Comparison of ENCODE assay signal across 13 cellular contexts in the genomic region with DNA sequence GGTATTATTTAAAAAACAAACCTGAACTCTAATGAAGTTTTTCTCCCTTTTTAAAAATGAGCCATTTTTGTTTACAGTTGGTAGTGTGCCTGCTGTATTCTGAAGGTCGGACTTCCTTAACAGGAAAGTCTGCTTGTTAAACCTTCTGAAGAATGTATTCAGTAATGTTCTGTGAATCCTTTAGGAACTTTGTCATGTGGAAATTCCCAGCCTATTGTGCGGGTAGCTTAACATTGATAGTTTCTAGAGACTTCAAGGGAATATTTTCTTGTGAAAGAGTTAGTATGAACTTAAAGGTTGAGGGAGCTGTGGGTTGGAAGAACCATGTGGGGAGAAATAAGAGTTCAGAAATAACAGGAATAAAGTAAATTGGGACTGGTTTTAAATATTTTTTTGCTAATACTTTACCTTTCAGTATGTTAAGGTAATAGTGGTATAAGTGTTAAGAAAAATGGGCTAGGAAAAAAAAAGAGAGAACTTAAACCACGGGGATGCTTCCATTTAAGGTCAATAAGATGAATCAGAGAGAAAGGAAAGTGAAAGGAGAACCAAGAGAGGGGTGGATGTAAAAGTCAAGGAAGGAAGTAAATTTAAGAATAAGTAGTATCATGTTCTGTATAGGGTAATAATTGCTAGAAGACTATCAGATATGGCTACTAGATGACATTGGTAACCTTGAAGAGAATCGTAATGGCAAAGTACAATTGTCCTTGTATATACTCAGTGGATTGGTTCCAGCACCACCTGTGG.
DNase-seq lines count a peak whose midpoint lies in the region; ATAC-seq and TF ChIP-seq lines count a peak whose summit lies in the region.
"Had no signal": no experiment of that assay in that cellular context is flagged by ENCODE, and none has a peak within 500 bp of the region (broad histone marks: within the 10 kb centered on the region; RNA-seq: fewer than 3 reads in every experiment).

No MANE protein-coding gene starts in this region.

- H3K4me1 Mint-ChIP-seq in T-helper 2 cell treated with Interferon-gamma antibody and Interleukin-4, amounts not matched to agents 5 μg/mL and 100 μg/mL, for 36 hours (ENCODE audit: low read depth): peaks cover 11% of the 10 kb centered on the region
- peaks cover 22 to 29% (median 28%) of the 10 kb centered on the region in 3 donors for H3K4me1 Mint-ChIP-seq in naive B cell
- no peaks in the 10 kb centered on the region for H3K4me1 Mint-ChIP-seq in neural progenitor cell

- peak; percentile 65 for ATAC-seq in GM18505 (IDR thresholded peaks at IDR 0.05; ENCODE audit: unreplicated experiment)
- peak; percentile 57 for ATAC-seq in HG02938 (IDR thresholded peaks at IDR 0.05; ENCODE audit: unreplicated experiment)
- ATAC-seq in naive B cell (ENCODE audit: low read depth in 2 of 2): peak; percentile 78 to 88
- ATAC-seq in GM21825 (IDR thresholded peaks at IDR 0.05; ENCODE audit: unreplicated experiment): no peak

- peak overlapping the region; percentile 60 for H3K27ac Mint-ChIP-seq in T-helper 2 cell treated with Interferon-gamma antibody and Interleukin-4, amounts not matched to agents 5 μg/mL and 100 μg/mL, for 36 hours
- H3K27ac Mint-ChIP-seq in naive B cell (peak overlapping the region; percentile 2 to 85 (median 60)), neural progenitor cell (no peak overlapping the region)

- H3K36me3 Mint-ChIP-seq in T-helper 2 cell treated with Interferon-gamma antibody and Interleukin-4, amounts not matched to agents 5 μg/mL and 100 μg/mL, for 36 hours (ENCODE audit: low read depth): peaks cover 36% of the 10 kb centered on the region
- H3K36me3 Mint-ChIP-seq in naive B cell (peaks cover 19 to 38% of the 10 kb centered on the region in 2 donors), neural progenitor cell (peaks cover 30% of the 10 kb centered on the region)

- no peaks in the 10 kb centered on the region for H3K9me3 ChIP-seq in neural progenitor cell (ENCODE audit: low read depth)
- H3K9me3 ChIP-seq: HAP-1, neutrophil had no signal

- peaks cover 7% of the 10 kb centered on the region for H3K36me3 ChIP-seq in neural progenitor cell
- H3K36me3 ChIP-seq: neutrophil had no signal

- no peak overlapping the region for H3K9ac ChIP-seq in neural progenitor cell

- intact Hi-C loops in head of caudate nucleus (cut with DNase I): no loop called here

- no peak overlapping the region for H3K27ac ChIP-seq in neural progenitor cell
- H3K27ac ChIP-seq: neutrophil, RWPE1 had no signal

- H3K9me3 Mint-ChIP-seq in T-helper 2 cell treated with Interferon-gamma antibody and Interleukin-4, amounts not matched to agents 5 μg/mL and 100 μg/mL, for 36 hours: peaks cover 10% of the 10 kb centered on the region
- H3K9me3 Mint-ChIP-seq in naive B cell (peaks cover 0 to 13% (median 3%) of the 10 kb centered on the region in 7 donors), neural progenitor cell (no peaks in the 10 kb centered on the region)

- no peak for DNase-seq in T-helper 2 cell treated with Interferon-gamma antibody and Interleukin-4, amounts not matched to agents 5 μg/mL and 100 μg/mL, for 36 hours (ENCODE audit: low spot score)
- DNase-seq in naive B cell (peak; percentile 24), neural progenitor cell (ENCODE audit: low spot score) (no peak), head of caudate nucleus (no peak)
- DNase-seq: activated gamma-delta T cell; foreskin melanocyte; stimulated activated CD4-positive, alpha-beta T cell treated with anti-CD3 and anti-CD28 coated beads, Interleukin-12 subunit alpha, Interleukin-12 subunit beta, amount 100 ng/mL, for 4 hours had no signal

- TF ChIP-seq CTCF in neural progenitor cell (IDR thresholded peaks at IDR 0.05): no peak

- no peak overlapping the region for H3K4me3 ChIP-seq in neural progenitor cell
- H3K4me3 ChIP-seq: HAP-1 had no signal

- no peak overlapping the region for H3K4me2 ChIP-seq in neural progenitor cell

- no peaks in the 10 kb centered on the region for H3K27me3 ChIP-seq in neural progenitor cell
- H3K27me3 ChIP-seq: neutrophil had no signal

- no peaks in the 10 kb centered on the region for H3K27me3 Mint-ChIP-seq in T-helper 2 cell treated with Interferon-gamma antibody and Interleukin-4, amounts not matched to agents 5 μg/mL and 100 μg/mL, for 36 hours (ENCODE audit: low read depth)
- H3K27me3 Mint-ChIP-seq in naive B cell: no peaks in the 10 kb centered on the region
- no peaks in the 10 kb centered on the region for H3K27me3 Mint-ChIP-seq in neural progenitor cell (ENCODE audit: insufficient read depth, low read depth)

- TF ChIP-seq POLR2A in GM18505 (IDR thresholded peaks at IDR 0.05; ENCODE audit: borderline replicate concordance, extremely low read depth, insufficient read depth, insufficient read length): no peak

- H3F3A ChIP-seq in neural progenitor cell (ENCODE audit: low read depth): no peaks in the 10 kb centered on the region

- no peaks in the 10 kb centered on the region for H3K79me2 ChIP-seq in neural progenitor cell (ENCODE audit: low read depth)

- no peak overlapping the region for H2AFZ ChIP-seq in neural progenitor cell (replicated peaks)

- H3K4me3 Mint-ChIP-seq in T-helper 2 cell treated with Interferon-gamma antibody and Interleukin-4, amounts not matched to agents 5 μg/mL and 100 μg/mL, for 36 hours: peak overlapping the region; percentile 8
- H3K4me3 Mint-ChIP-seq in naive B cell (peak overlapping the region in 7 of 8 donors; percentile 1 to 74 (median 38)), neural progenitor cell (no peak overlapping the region)

- no peaks in the 10 kb centered on the region for H3K4me1 ChIP-seq in neural progenitor cell
- H3K4me1 ChIP-seq: HAP-1 had no signal

- H4K20me1 ChIP-seq in neural progenitor cell (ENCODE audit: low read depth): no peaks in the 10 kb centered on the region
